Comparison of ENCODE assay signal across 8 cellular contexts in genomic region chr13:49219647-49220034, GRCh38. TPM values are rescaled to one million over a fixed set of nuclear protein-coding genes. Genes with fewer than 3 reads are reported as not detected.
DNase-seq lines count a peak whose midpoint lies in the region; ATAC-seq, FAIRE-seq and TF ChIP-seq lines count a peak whose summit lies in the region.

No MANE protein-coding gene starts in this region.

- no peaks in the 10 kb centered on the region for H3K79me2 ChIP-seq in neural cell (replicated peaks; ENCODE audit: insufficient read depth, low read length)

- H3K36me3 ChIP-seq in BLaER1 (no peaks in the 10 kb centered on the region), neural cell (ENCODE audit: insufficient read depth, low read length) (no peaks in the 10 kb centered on the region)

- no peak for FAIRE-seq in GM12891 (lab: Jason Lieb, UNC)

- H3K4me1 ChIP-seq in BLaER1 = peaks cover 14% of the 10 kb centered on the region

- H3K27me3 ChIP-seq in BLaER1 (peaks cover 56% of the 10 kb centered on the region), neural cell (ENCODE audit: insufficient read depth, low read depth, low read length) (peaks cover 70% of the 10 kb centered on the region)

- no peak for DNase-seq in coronary artery (ENCODE audit: low spot score)
- DNase-seq in GM12891 (ENCODE audit: insufficient read length, low spot score) = no peak
- no peak for DNase-seq in stimulated activated CD4-positive, alpha-beta T cell treated with anti-CD3 and anti-CD28 coated beads, Interleukin-4, amount 100 ng/mL, for 1 hour
- no peak for DNase-seq in NCI-H146 (lab: John Stamatoyannopoulos, UW)

- H3K4me3 ChIP-seq in BLaER1 (peak overlapping the region; percentile 57), coronary artery (peak overlapping the region; percentile 69), neural cell (ENCODE audit: low read length) (peak overlapping the region; percentile 60)

- no peak overlapping the region for H2AFZ ChIP-seq in neural cell (ENCODE audit: low read depth, low read length)

- H4K20me1 ChIP-seq in BLaER1 (no peaks in the 10 kb centered on the region), neural cell (ENCODE audit: insufficient read depth) (no peaks in the 10 kb centered on the region)

- no peak for TF ChIP-seq RAD21 in neural cell (conservative IDR thresholded peaks at IDR 0.05)

- TF ChIP-seq CTCF in coronary artery (IDR thresholded peaks at IDR 0.05) (no peak), neural cell (IDR thresholded peaks at IDR 0.05; ENCODE audit: poor library complexity, severe bottlenecking) (no peak)

- TF ChIP-seq POLR2A in GM12891 (IDR thresholded peaks at IDR 0.05; ENCODE audit: low read depth, low read length) (no peak), GM18505 (IDR thresholded peaks at IDR 0.05; ENCODE audit: borderline replicate concordance, extremely low read depth, insufficient read depth, insufficient read length) (no peak)

- H3K9ac ChIP-seq in BLaER1 = no peak overlapping the region
- H3K9ac ChIP-seq in neural cell (ENCODE audit: low read length) = no peak overlapping the region

- H3K9me3 ChIP-seq in BLaER1 (peaks cover 52% of the 10 kb centered on the region), neural cell (ENCODE audit: low read length) (no peaks in the 10 kb centered on the region)

- H3F3A ChIP-seq in neural cell (ENCODE audit: insufficient read depth, low read length, poor library complexity, severe bottlenecking) = no peaks in the 10 kb centered on the region

- TF ChIP-seq EP300 in neural cell (conservative IDR thresholded peaks at IDR 0.05; ENCODE audit: poor library complexity, severe bottlenecking) = no peak

- ATAC-seq in HG02870 (IDR thresholded peaks at IDR 0.05; ENCODE audit: unreplicated experiment) (peak; percentile 19), GM18505 (IDR thresholded peaks at IDR 0.05; ENCODE audit: unreplicated experiment) (no peak)

- no peaks in the 10 kb centered on the region for H3K9me2 ChIP-seq in neural cell (ENCODE audit: insufficient read depth, low read length)

- H3K27ac ChIP-seq in BLaER1 (no peak overlapping the region), coronary artery (no peak overlapping the region), neural cell (ENCODE audit: low read length) (no peak overlapping the region)

- H3K4me2 ChIP-seq in BLaER1 = peak overlapping the region; percentile 57
- no peak overlapping the region for H3K4me2 ChIP-seq in neural cell (ENCODE audit: low read length)

TF ChIP-seq in neural cell, 6 proteins besides CTCF, POLR2A, EP300 and RAD21:
- no peak for TF ChIP-seq TAF1 (IDR thresholded peaks at IDR 0.05; ENCODE audit: low read depth)
- TF ChIP-seq MXI1 (conservative IDR thresholded peaks at IDR 0.05; ENCODE audit: poor library complexity, severe bottlenecking) = no peak
- no peak for TF ChIP-seq POLR2AphosphoS5 (IDR thresholded peaks at IDR 0.05)
- TF ChIP-seq REST (IDR thresholded peaks at IDR 0.05; ENCODE audit: borderline replicate concordance) = no peak
- TF ChIP-seq EZH2 (IDR thresholded peaks at IDR 0.05; ENCODE audit: borderline replicate concordance, insufficient read depth, low read length, poor library complexity, severe bottlenecking) = no peak
- no peak for TF ChIP-seq SMC3 (conservative IDR thresholded peaks at IDR 0.05; ENCODE audit: poor library complexity)

TF ChIP-seq in GM12891, 5 proteins besides CTCF, POLR2A, EP300 and RAD21:
- TF ChIP-seq PAX5 (IDR thresholded peaks at IDR 0.05; ENCODE audit: insufficient read depth, low read length, severe bottlenecking) = no peak
- TF ChIP-seq POLR2AphosphoS5 (IDR thresholded peaks at IDR 0.05; ENCODE audit: low read depth, low read length) = no peak
- TF ChIP-seq SPI1 (IDR thresholded peaks at IDR 0.05; ENCODE audit: low read depth, low read length) = no peak
- TF ChIP-seq POU2F2 (IDR thresholded peaks at IDR 0.05; ENCODE audit: low read depth, low read length) = no peak

RNA-seq across cellular contexts. Expression of gene MLNR, which starts 0.5 kb away (rescaled TPM):
- not detected in 2 replicates for polyA plus RNA-seq in neural cell
- not detected in 2 replicates for polyA minus RNA-seq in neural cell
- not detected for polyA plus RNA-seq in GM12891 (2012; ENCODE audit: low read depth, missing spikeins)

RNA-seq across cellular contexts. Expression of gene CDADC1, which starts 28.1 kb away (rescaled TPM):
- polyA plus RNA-seq in neural cell = 11.6 and 15.9 TPM in 2 replicates
- 11.9 TPM in 2 replicates for polyA minus RNA-seq in neural cell
- 4.7 TPM for polyA plus RNA-seq in GM12891 (2012; ENCODE audit: low read depth, missing spikeins)
